In the genomic region with DNA sequence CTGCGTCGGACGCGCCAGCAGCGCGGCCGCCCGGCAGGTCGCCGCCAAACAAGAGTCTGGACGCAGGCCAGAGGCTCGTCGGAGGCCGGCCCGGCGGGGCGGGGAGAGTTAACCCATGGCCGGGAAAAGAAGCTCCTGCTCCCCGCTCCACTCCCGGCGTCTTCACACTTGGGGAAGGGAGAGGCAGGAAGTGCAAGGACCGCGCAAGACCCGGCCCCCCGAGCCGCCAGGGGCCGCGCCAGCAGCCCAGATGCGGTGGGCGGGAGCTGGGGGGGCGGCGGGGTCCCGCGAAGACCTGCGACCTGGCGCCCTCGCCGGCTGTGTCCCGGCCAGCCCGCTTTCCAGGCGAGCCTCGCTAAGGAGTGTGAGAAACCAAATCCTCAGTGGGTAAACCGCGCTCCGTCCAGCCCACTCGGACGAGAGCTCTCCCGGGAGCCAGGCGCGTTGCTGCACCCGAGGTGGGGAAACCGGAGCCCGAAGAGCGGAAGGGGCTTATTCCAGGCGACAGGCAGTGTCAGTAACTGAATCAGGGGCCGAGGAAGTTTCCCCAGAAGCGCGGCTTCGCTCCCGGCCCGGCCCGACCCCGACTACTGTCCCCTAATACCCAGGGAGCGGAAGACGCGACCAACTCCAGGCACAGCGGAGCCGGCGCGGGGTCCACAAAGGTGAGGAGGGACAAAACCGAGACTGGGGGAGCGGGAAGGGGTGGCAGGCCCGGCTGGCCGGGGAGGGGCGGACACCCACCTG, we compare ENCODE assay signal across 1 cellular context.
TF ChIP-seq lines count a peak whose summit lies in the region.

No MANE protein-coding gene starts in this region.

TF ChIP-seq in GM12878, 131 proteins besides CTCF, POLR2A, EP300 and RAD21 (continued from another document):
- TF ChIP-seq, protein P1, sequence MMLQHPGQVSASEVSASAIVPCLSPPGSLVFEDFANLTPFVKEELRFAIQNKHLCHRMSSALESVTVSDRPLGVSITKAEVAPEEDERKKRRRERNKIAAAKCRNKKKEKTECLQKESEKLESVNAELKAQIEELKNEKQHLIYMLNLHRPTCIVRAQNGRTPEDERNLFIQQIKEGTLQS (IDR thresholded peaks at IDR 0.05; ENCODE audit: borderline replicate concordance, extremely low read depth, low read depth, low read length): no peak
- peak; percentile 64 for TF ChIP-seq SUZ12 (IDR thresholded peaks at IDR 0.05; ENCODE audit: unreplicated experiment)
- TF ChIP-seq SMAD1 (IDR thresholded peaks at IDR 0.05; ENCODE audit: low read depth, partially characterized antibody): no peak
- TF ChIP-seq MTA2 (IDR thresholded peaks at IDR 0.05; ENCODE audit: low read depth): no peak
- TF ChIP-seq RB1 (IDR thresholded peaks at IDR 0.05; ENCODE audit: borderline replicate concordance): no peak
- no peak for TF ChIP-seq YBX1 (IDR thresholded peaks at IDR 0.05)
- TF ChIP-seq, protein P2, sequence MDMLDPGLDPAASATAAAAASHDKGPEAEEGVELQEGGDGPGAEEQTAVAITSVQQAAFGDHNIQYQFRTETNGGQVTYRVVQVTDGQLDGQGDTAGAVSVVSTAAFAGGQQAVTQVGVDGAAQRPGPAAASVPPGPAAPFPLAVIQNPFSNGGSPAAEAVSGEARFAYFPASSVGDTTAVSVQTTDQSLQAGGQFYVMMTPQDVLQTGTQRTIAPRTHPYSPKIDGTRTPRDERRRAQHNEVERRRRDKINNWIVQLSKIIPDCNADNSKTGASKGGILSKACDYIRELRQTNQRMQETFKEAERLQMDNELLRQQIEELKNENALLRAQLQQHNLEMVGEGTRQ (IDR thresholded peaks at IDR 0.05; ENCODE audit: borderline replicate concordance, low read depth, low read length): no peak
- TF ChIP-seq TCF7 (IDR thresholded peaks at IDR 0.05; ENCODE audit: borderline replicate concordance): no peak
- 0 out of 2 replicates have a peak, but pooled peaks have one; percentile 68 for TF ChIP-seq EZH2 (IDR thresholded peaks at IDR 0.05; ENCODE audit: borderline replicate concordance, control insufficient read depth, low read depth, low read length)
- no peak for TF ChIP-seq CREM (IDR thresholded peaks at IDR 0.05; ENCODE audit: low read depth)
